11 cellular contexts compared by ENCODE assay signal in the genomic region with DNA sequence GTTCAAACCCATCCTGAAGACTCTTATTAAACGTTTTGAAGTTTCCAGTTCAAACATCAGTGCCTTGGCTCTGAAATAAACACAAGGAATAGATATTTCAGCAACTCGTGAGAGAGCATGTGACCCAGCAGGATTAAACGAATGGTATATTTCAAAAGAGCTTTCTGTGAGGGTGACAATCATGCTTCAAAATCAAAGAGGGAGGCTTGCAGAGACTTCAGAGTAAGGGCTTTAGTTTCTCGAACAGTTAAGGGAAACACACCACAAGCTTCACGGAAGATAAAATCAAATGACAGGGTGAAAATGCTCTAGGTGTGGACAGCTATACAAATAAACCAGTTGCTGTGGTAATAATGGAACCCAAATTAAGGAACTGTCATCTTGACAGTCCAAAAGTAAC. TPM values are rescaled to one million over a fixed set of nuclear protein-coding genes. Genes with fewer than 3 reads are reported as not detected.
DNase-seq lines count a peak whose midpoint lies in the region; ATAC-seq, FAIRE-seq and TF ChIP-seq lines count a peak whose summit lies in the region.
"Had no signal": no experiment of that assay in that cellular context is flagged by ENCODE, and none has a peak within 500 bp of the region (broad histone marks: within the 10 kb centered on the region; RNA-seq: fewer than 3 reads in every experiment).

No MANE protein-coding gene starts in this region.

- peaks cover 57% of the 10 kb centered on the region for H3K4me1 Mint-ChIP-seq in astrocyte (ENCODE audit: low read depth, unreplicated experiment)

- DNase-seq in NOMO-1 treated with DMSO at 0.1 percent for 48 hours (lab: John Stamatoyannopoulos, UW; ENCODE audit: unreplicated experiment) (peak; percentile 10), NOMO-1 treated with dmso at 0.1 percent for 144 hours (lab: John Stamatoyannopoulos, UW; ENCODE audit: unreplicated experiment) (no peak), NAMALWA (ENCODE audit: low spot score) (peak; percentile 53), astrocyte (ENCODE audit: low read depth) (no peak), osteoblast (ENCODE audit: insufficient read length, low spot score, missing footprints) (no peak), left cardiac atrium (no peak), germinal center (ENCODE audit: low spot score) (no peak), NCI-H1417 (lab: John Stamatoyannopoulos, UW) (no peak)
- DNase-seq: 8988T, NCI-H187 treated with DMSO at 0.1 percent for 48 hours, SHP77 had no signal

- H3K27ac ChIP-seq in astrocyte (ENCODE audit: low read depth, low read length) (no peak overlapping the region), osteoblast (ENCODE audit: low read depth, low read length) (peak overlapping the region; percentile 92)

- H3K27me3 ChIP-seq in astrocyte (ENCODE audit: insufficient read depth, low read length) (no peaks in the 10 kb centered on the region), osteoblast (ENCODE audit: insufficient read depth, low read length) (no peaks in the 10 kb centered on the region)

- peaks cover 4% of the 10 kb centered on the region for H3K36me3 Mint-ChIP-seq in astrocyte (ENCODE audit: low read depth, unreplicated experiment)

- intact Hi-C loops in left cardiac atrium (cut with DNase I) = no loop called here

- H3K27ac Mint-ChIP-seq in astrocyte (ENCODE audit: unreplicated experiment) = no peak overlapping the region

- H3K36me3 ChIP-seq in astrocyte (ENCODE audit: insufficient read depth, low read length) = peaks cover 4% of the 10 kb centered on the region
- H3K36me3 ChIP-seq in osteoblast (ENCODE audit: insufficient read depth, low read length) = no peaks in the 10 kb centered on the region

- no peak overlapping the region for H3K4me3 ChIP-seq in astrocyte (ENCODE audit: insufficient read depth, low read depth, low read length)
- no peak overlapping the region for H3K4me3 ChIP-seq in osteoblast (ENCODE audit: insufficient read depth, low read length)

- H3K4me3 Mint-ChIP-seq in astrocyte (ENCODE audit: unreplicated experiment) = peak overlapping the region; percentile 97

- no peaks in the 10 kb centered on the region for H3K27me3 Mint-ChIP-seq in astrocyte (ENCODE audit: low read depth, unreplicated experiment)

- H3K9me3 Mint-ChIP-seq in astrocyte (ENCODE audit: unreplicated experiment) = no peaks in the 10 kb centered on the region

- no peak overlapping the region for H3K9ac ChIP-seq in astrocyte (ENCODE audit: low read length)

- no peak for FAIRE-seq in astrocyte (lab: Jason Lieb, UNC)

- H3K4me2 ChIP-seq in astrocyte (ENCODE audit: low read length) (peak overlapping the region; percentile 100), osteoblast (ENCODE audit: insufficient read depth, low read length) (peak overlapping the region; percentile 89)

- H3K4me1 ChIP-seq in astrocyte (ENCODE audit: insufficient read depth, low read length) (peaks cover 36% of the 10 kb centered on the region), osteoblast (ENCODE audit: insufficient read depth, low read length) (peaks cover 37% of the 10 kb centered on the region)

- H3K9me3 ChIP-seq in astrocyte (ENCODE audit: insufficient read depth, low read depth, low read length) (no peaks in the 10 kb centered on the region), osteoblast (ENCODE audit: low read depth, low read length) (no peaks in the 10 kb centered on the region)

- peaks cover 74% of the 10 kb centered on the region for H3K79me2 ChIP-seq in astrocyte (ENCODE audit: insufficient read depth, low read length)
- peaks cover 74% of the 10 kb centered on the region for H3K79me2 ChIP-seq in osteoblast (ENCODE audit: insufficient read depth, low read length)

- no peak for ATAC-seq in left cardiac atrium

- no peak for TF ChIP-seq CTCF in astrocyte (IDR thresholded peaks at IDR 0.05; ENCODE audit: insufficient read depth, low read depth, low read length)
- no peak for TF ChIP-seq CTCF in osteoblast (IDR thresholded peaks at IDR 0.05; ENCODE audit: extremely low read depth, low read depth, low read length)

- H4K20me1 ChIP-seq in astrocyte (ENCODE audit: insufficient read depth, low read length) (no peaks in the 10 kb centered on the region), osteoblast (ENCODE audit: insufficient read depth, low read length) (no peaks in the 10 kb centered on the region)

- H2AFZ ChIP-seq in astrocyte (ENCODE audit: low read depth, low read length) (no peak overlapping the region), osteoblast (ENCODE audit: low read length) (no peak overlapping the region)

RNA-seq across cellular contexts. Expression of a gene that starts 1.4 kb away (rescaled TPM):
- total RNA-seq in astrocyte = 21.9 and 25.2 TPM in 2 replicates
- total RNA-seq in osteoblast = 47.4 and 47.7 TPM in 2 replicates
- total RNA-seq in left cardiac atrium = 10 to 100 TPM; 12.2 to 13.2 TPM

RNA-seq across cellular contexts. Expression of a gene that starts 1.5 kb away (rescaled TPM):
- total RNA-seq in astrocyte (33.1 and 34.4 TPM in 2 replicates), osteoblast (9.7 and 11.2 TPM in 2 replicates), left cardiac atrium (10 to 100 TPM; 14.9 to 23.7 TPM)

RNA-seq across cellular contexts. Expression of a gene that starts 30.1 kb away (rescaled TPM):
- total RNA-seq in astrocyte = 36.1 and 36.9 TPM in 2 replicates
- 34.7 and 41.0 TPM in 2 replicates for total RNA-seq in osteoblast
- 10 to 100 TPM; 19.9 to 20.4 TPM for total RNA-seq in left cardiac atrium

RNA-seq across cellular contexts. Expression of a gene that starts 53.1 kb away (rescaled TPM):
- total RNA-seq in astrocyte (11.7 and 13.0 TPM in 2 replicates), osteoblast (3.2 and 6.2 TPM in 2 replicates), left cardiac atrium (under 1 TPM; 0.18 to 0.31 TPM)

Comparison
In these comparisons a context has a peak if more than half of its experiments do, and no peak if none do; other contexts are left out.
1. DNase-seq: peak in NOMO-1 treated with DMSO at 0.1 percent for 48 hours (single experiment) and NAMALWA (single experiment); none in NOMO-1 treated with dmso at 0.1 percent for 144 hours (single experiment), astrocyte (single experiment), osteoblast (single experiment), left cardiac atrium (single experiment), germinal center (single experiment) and NCI-H1417 (0 of 3).